In the genomic region with DNA sequence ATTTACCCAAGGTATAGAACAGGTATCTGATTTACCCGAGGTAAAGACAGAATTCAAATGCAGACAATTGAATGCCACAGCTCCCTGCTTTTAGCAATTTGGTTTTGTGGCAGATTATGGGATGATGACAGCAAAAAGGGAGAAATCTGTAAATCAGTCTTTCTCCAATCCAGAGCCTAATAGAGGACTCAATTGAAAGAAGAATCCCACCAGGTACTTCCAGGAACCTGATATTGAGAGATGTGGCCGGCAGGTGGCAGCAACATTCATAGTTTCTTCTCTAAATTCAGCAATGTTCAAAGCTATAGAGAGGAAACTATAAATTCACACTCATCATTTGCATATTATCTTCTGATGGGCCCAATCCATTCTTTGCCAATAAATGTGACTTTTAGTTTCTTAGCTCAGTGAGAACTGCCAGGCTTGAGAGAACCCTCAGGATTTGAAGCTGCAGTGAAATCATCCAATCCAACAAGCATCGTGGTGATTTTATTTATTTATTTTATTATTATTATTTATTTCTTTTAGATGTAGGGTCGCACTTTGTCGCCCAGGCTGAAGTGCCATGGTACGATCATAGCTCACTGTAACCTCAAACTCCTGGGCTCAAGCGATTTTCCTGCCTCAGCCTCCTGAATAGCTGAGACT, we compare ENCODE assay signal across 8 cellular contexts. TPM values are rescaled to one million over a fixed set of nuclear protein-coding genes. Genes with fewer than 3 reads are reported as not detected.
DNase-seq lines count a peak whose midpoint lies in the region; ATAC-seq, FAIRE-seq and TF ChIP-seq lines count a peak whose summit lies in the region.

No MANE protein-coding gene starts in this region.

- H3K4me1 ChIP-seq in naive thymus-derived CD4-positive, alpha-beta T cell (ENCODE audit: control insufficient read depth in 2 of 2, insufficient read depth in 2 of 2, low read length in 2 of 2): no peaks in the 10 kb centered on the region

- ATAC-seq in naive thymus-derived CD4-positive, alpha-beta T cell: peak; percentile 80
- no peak for ATAC-seq in HG03439 (IDR thresholded peaks at IDR 0.05; ENCODE audit: unreplicated experiment)

- no peak overlapping the region for H3K4me3 Mint-ChIP-seq in endothelial cell (ENCODE audit: unreplicated experiment)
- no peak overlapping the region for H3K4me3 Mint-ChIP-seq in naive thymus-derived CD4-positive, alpha-beta T cell

- H3K36me3 Mint-ChIP-seq in endothelial cell (ENCODE audit: low read depth, unreplicated experiment): no peaks in the 10 kb centered on the region
- H3K36me3 Mint-ChIP-seq in naive thymus-derived CD4-positive, alpha-beta T cell: no peaks in the 10 kb centered on the region

- no peaks in the 10 kb centered on the region for H3K36me3 ChIP-seq in naive thymus-derived CD4-positive, alpha-beta T cell (ENCODE audit: control insufficient read depth in 2 of 3, insufficient read depth in 3 of 3, low read length in 3 of 3)

- H3K9me3 ChIP-seq in naive thymus-derived CD4-positive, alpha-beta T cell (ENCODE audit: control insufficient read depth in 2 of 3, low read length in 3 of 3): no peaks in the 10 kb centered on the region

- H3K27me3 Mint-ChIP-seq in endothelial cell (ENCODE audit: unreplicated experiment): no peaks in the 10 kb centered on the region
- H3K27me3 Mint-ChIP-seq in naive thymus-derived CD4-positive, alpha-beta T cell: peaks cover 0 to 9% (median 0%) of the 10 kb centered on the region in 5 donors

- no peak overlapping the region for H3K4me3 ChIP-seq in naive thymus-derived CD4-positive, alpha-beta T cell (ENCODE audit: low read length)

- no peak for FAIRE-seq in HTR-8/SVneo (lab: Jason Lieb, UNC)

- TF ChIP-seq CTCF in C4-2B (conservative IDR thresholded peaks at IDR 0.05): peak; percentile 86
- peak; percentile 76 for TF ChIP-seq CTCF in endothelial cell (IDR thresholded peaks at IDR 0.05; ENCODE audit: unreplicated experiment)

- no peaks in the 10 kb centered on the region for H3K4me1 Mint-ChIP-seq in endothelial cell (ENCODE audit: unreplicated experiment)
- H3K4me1 Mint-ChIP-seq in naive thymus-derived CD4-positive, alpha-beta T cell: peaks cover 0 to 4% (median 0%) of the 10 kb centered on the region in 7 donors

- CTCF ChIA-PET in naive thymus-derived CD4-positive, alpha-beta T cell (lab: Charles Lee): interaction anchor here (0.5 to 4.0 kb wide), 15 partner anchors 11 to 680 kb away, joined by 3 to 29 read pairs (median 3); a partner anchor contains a TSS

- DNase-seq in HTR-8/SVneo (ENCODE audit: insufficient read length, low spot score): peak; percentile 53
- DNase-seq in NOMO-1 treated with dmso at 0.1 percent for 144 hours (lab: John Stamatoyannopoulos, UW; ENCODE audit: unreplicated experiment): peak; percentile 47
- peak; percentile 51 to 60 for DNase-seq in activated CD8-positive, alpha-beta memory T cell treated with anti-CD3 and anti-CD28 coated beads for 4 hours (ENCODE audit: low read depth in 2 of 2)
- DNase-seq in endothelial cell (ENCODE audit: low spot score): peak; percentile 50
- DNase-seq in naive thymus-derived CD4-positive, alpha-beta T cell: peak; percentile 26 to 67 (median 54)
- peak; percentile 34 to 63 (median 50) for DNase-seq in stimulated activated naive CD4-positive, alpha-beta T cell (lab: John Stamatoyannopoulos, UW)

- POLR2A ChIA-PET in naive thymus-derived CD4-positive, alpha-beta T cell (lab: Charles Lee): interaction anchor here (0.7 to 1.6 kb wide), 4 partner anchors 9 to 476 kb away, joined by 3 to 10 read pairs (median 4); a partner anchor contains a TSS

- no peak overlapping the region for H3K27ac ChIP-seq in C4-2B
- H3K27ac ChIP-seq in naive thymus-derived CD4-positive, alpha-beta T cell (ENCODE audit: low read depth, low read length): no peak overlapping the region

- no peaks in the 10 kb centered on the region for H3K9me3 Mint-ChIP-seq in endothelial cell (ENCODE audit: unreplicated experiment)
- H3K9me3 Mint-ChIP-seq in naive thymus-derived CD4-positive, alpha-beta T cell: peaks cover 0 to 1% (median 0%) of the 10 kb centered on the region in 11 donors

- no peak overlapping the region for H3K27ac Mint-ChIP-seq in endothelial cell (ENCODE audit: unreplicated experiment)
- H3K27ac Mint-ChIP-seq in naive thymus-derived CD4-positive, alpha-beta T cell: no peak overlapping the region

- intact Hi-C loops in naive thymus-derived CD4-positive, alpha-beta T cell (cut with micrococcal nuclease): loop anchor here (1.0 to 2.0 kb wide), 3 partner anchors 111 to 518 kb away; no protein-coding TSS in a partner anchor

- no peaks in the 10 kb centered on the region for H3K27me3 ChIP-seq in naive thymus-derived CD4-positive, alpha-beta T cell (ENCODE audit: control insufficient read depth in 2 of 2, insufficient read depth in 2 of 2, low read length in 2 of 2)

RNA-seq across cellular contexts. Expression of a gene that starts 9.8 kb away (rescaled TPM):
- total RNA-seq in endothelial cell (ENCODE audit: unreplicated experiment): 56.6 TPM
- 10 to 100 TPM; 19.8 to 29.0 (median 25.7) TPM for total RNA-seq in naive thymus-derived CD4-positive, alpha-beta T cell
- 10 to 100 TPM in 1 of 2 donors, 1 to 10 TPM in 1; 8.5 to 22.9 TPM for polyA plus RNA-seq in naive thymus-derived CD4-positive, alpha-beta T cell

RNA-seq across cellular contexts. Expression of a gene that starts 30.9 kb away (rescaled TPM):
- total RNA-seq in endothelial cell (ENCODE audit: unreplicated experiment): 12.4 TPM
- 10 to 100 TPM in 3 of 5 experiments, 1 to 10 TPM in 2; 5.5 to 23.0 (median 14.4) TPM for total RNA-seq in naive thymus-derived CD4-positive, alpha-beta T cell
- 10 to 100 TPM in 1 of 2 donors, 1 to 10 TPM in 1; 4.5 to 13.2 TPM for polyA plus RNA-seq in naive thymus-derived CD4-positive, alpha-beta T cell
